In the genomic region with DNA sequence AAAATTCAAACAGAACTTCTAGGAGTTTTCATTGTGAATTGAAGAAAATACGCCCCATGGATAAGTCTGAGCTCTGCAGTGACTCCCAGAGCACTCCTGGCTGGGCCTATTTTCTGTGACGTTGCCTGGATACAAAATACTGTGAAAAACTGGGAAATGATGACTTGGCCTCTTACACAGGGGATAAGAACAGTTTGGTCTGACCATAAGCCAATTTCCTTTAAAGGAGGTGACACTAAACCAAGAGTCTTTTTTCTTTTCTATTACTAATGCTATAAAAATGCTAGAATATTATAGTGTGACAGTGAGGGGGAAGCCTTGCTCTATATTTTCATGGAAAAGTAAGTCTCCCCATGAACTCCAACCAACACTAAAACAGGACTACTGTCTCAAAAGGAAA, we compare ENCODE assay signal across 9 cellular contexts. TPM values are rescaled to one million over a fixed set of nuclear protein-coding genes. Genes with fewer than 3 reads are reported as not detected.
DNase-seq lines count a peak whose midpoint lies in the region; ATAC-seq, FAIRE-seq and TF ChIP-seq lines count a peak whose summit lies in the region.
"Had no signal": no experiment of that assay in that cellular context is flagged by ENCODE, and none has a peak within 500 bp of the region (broad histone marks: within the 10 kb centered on the region; RNA-seq: fewer than 3 reads in every experiment).

No MANE protein-coding gene starts in this region.

- CTCF ChIA-PET in CD4-positive, alpha-beta T cell (lab: Charles Lee), result no interaction called here

- TF ChIP-seq CTCF in bronchial epithelial cell (IDR thresholded peaks at IDR 0.05; ENCODE audit: insufficient read depth, low read length, severe bottlenecking) (no peak), GM20000 (IDR thresholded peaks at IDR 0.05; ENCODE audit: extremely low read depth, missing control alignments) (no peak)
- no peak for TF ChIP-seq CTCF in CD4-positive, alpha-beta T cell (IDR thresholded peaks at IDR 0.05)

- POLR2A ChIA-PET in CD4-positive, alpha-beta T cell (lab: Charles Lee), result no interaction called here

- no peaks in the 10 kb centered on the region for H3K4me1 Mint-ChIP-seq in CD4-positive, alpha-beta T cell (ENCODE audit: low read depth)

- no peak for ATAC-seq in HG03432 (IDR thresholded peaks at IDR 0.05; ENCODE audit: unreplicated experiment)
- no peak for ATAC-seq in CD4-positive, alpha-beta T cell (ENCODE audit: poor library complexity)

- H3K36me3 ChIP-seq in bronchial epithelial cell (ENCODE audit: control insufficient read depth, insufficient read depth, low read length), result peaks cover 1% of the 10 kb centered on the region

- no peak overlapping the region for H3K4me3 ChIP-seq in bronchial epithelial cell (ENCODE audit: low read depth, low read length)

- H3K4me3 Mint-ChIP-seq in CD4-positive, alpha-beta T cell, result no peak overlapping the region

- H3K27me3 Mint-ChIP-seq in CD4-positive, alpha-beta T cell, result no peaks in the 10 kb centered on the region

- H3K9me3 ChIP-seq in CD4-positive, alpha-beta T cell (ENCODE audit: control insufficient read depth, low read length), result no peaks in the 10 kb centered on the region

- H3K27me3 ChIP-seq in bronchial epithelial cell (ENCODE audit: control insufficient read depth, insufficient read depth, low read length), result no peaks in the 10 kb centered on the region
- no peaks in the 10 kb centered on the region for H3K27me3 ChIP-seq in layer of hippocampus (ENCODE audit: control insufficient read depth, insufficient read depth, low read length)
- H3K27me3 ChIP-seq in CD4-positive, alpha-beta T cell (ENCODE audit: control insufficient read depth, insufficient read depth, low read length), result no peaks in the 10 kb centered on the region

- H3K27ac ChIP-seq in layer of hippocampus (ENCODE audit: low read depth, low read length), result peak overlapping the region; percentile 85
- H3K27ac ChIP-seq in CD4-positive, alpha-beta T cell (ENCODE audit: low read depth, low read length), result no peak overlapping the region

- DNase-seq in HT1080 (ENCODE audit: low read depth) (peak; percentile 92), bronchial epithelial cell (ENCODE audit: low read depth) (peak; percentile 65), superior temporal gyrus (ENCODE audit: extremely low spot score) (peak; percentile 26), NCI-H82 treated with DMSO at 0.1 percent for 48 hours (lab: John Stamatoyannopoulos, UW; ENCODE audit: unreplicated experiment) (no peak), GM20000 (ENCODE audit: low spot score) (no peak)
- DNase-seq in CD4-positive, alpha-beta T cell, result no peak
- DNase-seq: activated CD8-positive, alpha-beta memory T cell treated with anti-CD3 and anti-CD28 coated beads, Interleukin-2, amount 50 U/mL, for 48 hours had no signal

- no peak for FAIRE-seq in bronchial epithelial cell (lab: Jason Lieb, UNC)

- intact Hi-C loops in CD4-positive, alpha-beta T cell (cut with DNase I, micrococcal nuclease), result no loop called here

- no peak overlapping the region for H3K27ac Mint-ChIP-seq in CD4-positive, alpha-beta T cell

- H3K9me3 Mint-ChIP-seq in CD4-positive, alpha-beta T cell, result no peaks in the 10 kb centered on the region

- H3K36me3 Mint-ChIP-seq in CD4-positive, alpha-beta T cell (ENCODE audit: low read depth), result no peaks in the 10 kb centered on the region

RNA-seq across cellular contexts. Expression of gene MYOF, which starts 45.6 kb away (rescaled TPM):
- total RNA-seq in HT1080 (2014; rRNA removed; shearing (Covaris generic)), result 72.7 and 85.0 TPM in 2 replicates
- 89.5 and 122 TPM in 2 replicates for polyA plus RNA-seq in HT1080 (2015; cell fraction: cytosol; rRNA removed)
- 329 and 332 TPM in 2 replicates for polyA plus RNA-seq in HT1080 (2015; cell fraction: nucleus; rRNA removed)
- total RNA-seq in bronchial epithelial cell, result 108 and 133 TPM in 2 replicates
- total RNA-seq in CD4-positive, alpha-beta T cell, result under 1 TPM; 0.14 to 0.27 TPM

RNA-seq across cellular contexts. Expression of gene CEP55, which starts 59.8 kb away (rescaled TPM):
- total RNA-seq in HT1080 (2014; rRNA removed; shearing (Covaris generic)), result 86.3 and 87.3 TPM in 2 replicates
- 65.3 and 71.0 TPM in 2 replicates for polyA plus RNA-seq in HT1080 (2015; cell fraction: cytosol; rRNA removed)
- 41.7 and 49.9 TPM in 2 replicates for polyA plus RNA-seq in HT1080 (2015; cell fraction: nucleus; rRNA removed)
- 0.53 and 2.0 TPM in 2 replicates for total RNA-seq in bronchial epithelial cell
- total RNA-seq in CD4-positive, alpha-beta T cell, result under 1 TPM; 0.16 to 0.17 TPM

Comparison
In these comparisons a context has a peak if more than half of its experiments do, and no peak if none do; other contexts are left out.
1. DNase-seq: peak in HT1080 (single experiment), bronchial epithelial cell (single experiment) and superior temporal gyrus (single experiment); none in NCI-H82 treated with DMSO at 0.1 percent for 48 hours (single experiment), GM20000 (single experiment) and CD4-positive, alpha-beta T cell (0 of 10).
2. RNA of gene MYOF, which starts 45.6 kb away (total RNA-seq): 108 to 133 TPM in bronchial epithelial cell and 72.7 to 85.0 TPM in HT1080; 0.14 to 0.27 TPM in CD4-positive, alpha-beta T cell; every median in the first group is over 10 times any median in the second.
3. RNA of gene CEP55, which starts 59.8 kb away (total RNA-seq): 86.3 to 87.3 TPM in HT1080; 0.53 to 2.0 TPM in bronchial epithelial cell and 0.16 to 0.17 TPM in CD4-positive, alpha-beta T cell; every median in the first group is over 10 times any median in the second.